10 cellular contexts compared by ENCODE assay signal in the genomic region with DNA sequence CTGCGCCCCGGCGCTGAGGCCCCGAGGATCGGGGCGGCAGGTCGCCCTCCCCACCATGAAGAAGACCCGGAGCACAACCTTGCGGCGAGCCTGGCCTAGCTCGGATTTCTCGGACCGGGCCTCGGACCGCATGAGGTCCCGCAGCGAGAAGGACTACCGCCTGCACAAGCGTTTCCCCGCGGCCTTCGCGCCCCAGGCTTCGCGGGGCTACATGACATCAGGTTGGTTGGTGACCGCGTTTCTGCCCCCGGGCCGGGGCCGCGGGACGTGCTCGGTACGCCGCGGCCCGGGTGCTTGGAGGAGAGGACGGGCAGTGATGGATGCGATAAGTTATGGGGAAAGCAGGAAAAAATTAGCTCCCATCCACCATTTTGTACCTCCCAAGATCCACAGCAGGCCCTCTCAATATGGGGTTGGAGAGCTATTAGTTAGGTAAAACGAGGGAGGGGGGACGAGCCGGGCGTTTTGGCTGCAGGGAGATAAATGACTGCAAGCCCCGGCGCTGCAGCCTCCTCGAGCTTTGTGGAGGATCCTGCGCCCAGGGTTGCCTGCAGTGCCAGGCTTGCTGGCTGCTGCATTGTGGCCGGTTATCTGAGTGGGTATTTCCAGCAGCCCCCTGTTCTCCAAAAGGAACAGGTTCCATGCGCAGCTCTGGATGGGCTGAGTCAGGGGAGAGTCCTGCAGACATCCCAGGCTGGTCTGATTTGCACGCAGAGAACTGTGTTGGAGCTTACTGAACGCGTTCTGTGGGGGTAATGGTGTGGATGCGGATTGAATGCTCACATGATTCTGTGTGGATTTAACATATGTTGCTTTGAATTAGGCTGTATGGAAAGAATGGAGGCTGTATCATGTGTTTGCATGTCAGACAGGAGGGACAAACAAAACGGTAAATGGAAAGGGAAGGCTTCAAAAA. TPM values are rescaled to one million over a fixed set of nuclear protein-coding genes. Genes with fewer than 3 reads are reported as not detected.
DNase-seq lines count a peak whose midpoint lies in the region; ATAC-seq and TF ChIP-seq lines count a peak whose summit lies in the region.
"Had no signal": no experiment of that assay in that cellular context is flagged by ENCODE, and none has a peak within 500 bp of the region (broad histone marks: within the 10 kb centered on the region; RNA-seq: fewer than 3 reads in every experiment).

No MANE protein-coding gene starts in this region.

- intact Hi-C loops in natural killer cell (cut with micrococcal nuclease), result no loop called here

- peaks cover 31% of the 10 kb centered on the region for H3K4me1 Mint-ChIP-seq in GM23338
- no peaks in the 10 kb centered on the region for H3K4me1 Mint-ChIP-seq in natural killer cell
- H3K4me1 Mint-ChIP-seq: central memory CD8-positive, alpha-beta T cell had no signal

- no CpG with 5 or more reads among the region's 54 CpGs for WGBS in iPS DF 6.9 (ENCODE audit: insufficient coverage, insufficient read length)

- H3K27me3 Mint-ChIP-seq in GM23338 (ENCODE audit: insufficient read depth, low read depth, poor library complexity) (peaks cover 31% of the 10 kb centered on the region), natural killer cell (ENCODE audit: low read depth in 2 of 2) (peaks cover 30 to 42% of the 10 kb centered on the region in 2 donors)

- peak overlapping the region; percentile 93 for H3K4me3 ChIP-seq in GM23338
- peak overlapping the region; percentile 50; the same call in 1 of the 2 replicates for H3K4me3 ChIP-seq in iPS DF 6.9 (ENCODE audit: low read length)

- peaks cover 55% of the 10 kb centered on the region for H3K79me2 ChIP-seq in GM23338 (replicated peaks; ENCODE audit: insufficient read depth)

- no peaks in the 10 kb centered on the region; the same call in 1 of the 2 replicates for H3K36me3 ChIP-seq in GM23338 (ENCODE audit: insufficient read depth)
- H3K36me3 ChIP-seq in iPS DF 6.9 (ENCODE audit: control insufficient read depth, insufficient read depth, low read length), result no peaks in the 10 kb centered on the region

- no peak for TF ChIP-seq CTCF in GM23338 (conservative IDR thresholded peaks at IDR 0.05; ENCODE audit: low read depth in 2 of 2)
- no peak for TF ChIP-seq CTCF in natural killer cell (IDR thresholded peaks at IDR 0.05)

- DNase-seq in GM23338 (ENCODE audit: low spot score) (peak; percentile 74), iPS DF 6.9 (ENCODE audit: low read depth, low spot score) (no peak), putamen (ENCODE audit: low spot score) (peak; percentile 53), natural killer cell (no peak)
- DNase-seq in stimulated activated CD4-positive, alpha-beta T cell treated with anti-CD3 and anti-CD28 coated beads, Interleukin-4, amount 100 ng/mL, for 24 hours, result no peak
- no peak for DNase-seq in effector CD8-positive, alpha-beta T cell (lab: John Stamatoyannopoulos, UW)
- DNase-seq: SHP77 treated with DMSO at 0.1 percent for 48 hours had no signal

- H3K27me3 ChIP-seq in GM23338 (ENCODE audit: insufficient read depth) (peaks cover 46% of the 10 kb centered on the region), iPS DF 6.9 (ENCODE audit: control insufficient read depth, insufficient read depth, low read length) (peaks cover 6% of the 10 kb centered on the region; the same call in 1 of the 2 replicates)

- H3K4me3 Mint-ChIP-seq in GM23338 (peak overlapping the region; percentile 89), natural killer cell (no peak overlapping the region)
- H3K4me3 Mint-ChIP-seq: central memory CD8-positive, alpha-beta T cell had no signal

- no peak for TF ChIP-seq POLR2A in GM18505 (IDR thresholded peaks at IDR 0.05; ENCODE audit: borderline replicate concordance, extremely low read depth, insufficient read depth, insufficient read length)

- peaks cover 7% of the 10 kb centered on the region; the same call in 1 of the 2 replicates for H4K20me1 ChIP-seq in GM23338 (replicated peaks; ENCODE audit: insufficient read depth)

- no peaks in the 10 kb centered on the region; the same call in 1 of the 2 replicates for H3F3A ChIP-seq in GM23338 (replicated peaks; ENCODE audit: low read depth)

- H3K9me3 ChIP-seq in iPS DF 6.9 (ENCODE audit: control insufficient read depth, insufficient read depth, low read length), result no peaks in the 10 kb centered on the region

- peaks cover 38% of the 10 kb centered on the region for H3K36me3 Mint-ChIP-seq in GM23338 (ENCODE audit: low read depth)
- peaks cover 7% of the 10 kb centered on the region for H3K36me3 Mint-ChIP-seq in natural killer cell

- peak; percentile 19 for ATAC-seq in GM23338
- ATAC-seq in GM18505 (IDR thresholded peaks at IDR 0.05; ENCODE audit: unreplicated experiment), result no peak
- ATAC-seq in natural killer cell, result no peak

- H3K9me2 ChIP-seq in GM23338 (ENCODE audit: insufficient read depth), result peaks cover 6% of the 10 kb centered on the region; the same call in 1 of the 2 replicates

- peaks cover 37% of the 10 kb centered on the region for H3K4me1 ChIP-seq in GM23338 (ENCODE audit: insufficient read depth)
- peaks cover 2% of the 10 kb centered on the region; the same call in 1 of the 2 replicates for H3K4me1 ChIP-seq in iPS DF 6.9 (ENCODE audit: control insufficient read depth, insufficient read depth, low read length)

- peak overlapping the region; percentile 85 for H2AFZ ChIP-seq in GM23338

- no peak overlapping the region for H3K27ac Mint-ChIP-seq in GM23338
- no peak overlapping the region for H3K27ac Mint-ChIP-seq in natural killer cell

- H3K9me3 Mint-ChIP-seq in GM23338 (peaks cover 32% of the 10 kb centered on the region), natural killer cell (peaks cover 0 to 2% of the 10 kb centered on the region in 2 donors)
- H3K9me3 Mint-ChIP-seq: central memory CD8-positive, alpha-beta T cell had no signal

- peak overlapping the region; percentile 98 for H3K4me2 ChIP-seq in GM23338

- no peak overlapping the region for H3K27ac ChIP-seq in GM23338 (ENCODE audit: low read depth)
- peak overlapping the region; percentile 83 for H3K27ac ChIP-seq in angular gyrus (ENCODE audit: low read depth, low read length)
- no peak overlapping the region for H3K27ac ChIP-seq in iPS DF 6.9 (ENCODE audit: low read length)

TF ChIP-seq in GM23338, 12 proteins besides CTCF, POLR2A, EP300 and RAD21:
- no peak for TF ChIP-seq EZH2phosphoT487 (IDR thresholded peaks at IDR 0.05; ENCODE audit: unreplicated experiment)
- TF ChIP-seq, protein P1, sequence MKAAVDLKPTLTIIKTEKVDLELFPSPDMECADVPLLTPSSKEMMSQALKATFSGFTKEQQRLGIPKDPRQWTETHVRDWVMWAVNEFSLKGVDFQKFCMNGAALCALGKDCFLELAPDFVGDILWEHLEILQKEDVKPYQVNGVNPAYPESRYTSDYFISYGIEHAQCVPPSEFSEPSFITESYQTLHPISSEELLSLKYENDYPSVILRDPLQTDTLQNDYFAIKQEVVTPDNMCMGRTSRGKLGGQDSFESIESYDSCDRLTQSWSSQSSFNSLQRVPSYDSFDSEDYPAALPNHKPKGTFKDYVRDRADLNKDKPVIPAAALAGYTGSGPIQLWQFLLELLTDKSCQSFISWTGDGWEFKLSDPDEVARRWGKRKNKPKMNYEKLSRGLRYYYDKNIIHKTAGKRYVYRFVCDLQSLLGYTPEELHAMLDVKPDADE (IDR thresholded peaks at IDR 0.05), result no peak
- no peak for TF ChIP-seq CREB1 (CRISPR knock-in tag; IDR thresholded peaks at IDR 0.05; ENCODE audit: low read depth)
- no peak for TF ChIP-seq ZNF114 (CRISPR knock-in tag; IDR thresholded peaks at IDR 0.05)
- TF ChIP-seq EZH2 (IDR thresholded peaks at IDR 0.05; ENCODE audit: low read depth, unreplicated experiment), result no peak
- TF ChIP-seq, protein P2, sequence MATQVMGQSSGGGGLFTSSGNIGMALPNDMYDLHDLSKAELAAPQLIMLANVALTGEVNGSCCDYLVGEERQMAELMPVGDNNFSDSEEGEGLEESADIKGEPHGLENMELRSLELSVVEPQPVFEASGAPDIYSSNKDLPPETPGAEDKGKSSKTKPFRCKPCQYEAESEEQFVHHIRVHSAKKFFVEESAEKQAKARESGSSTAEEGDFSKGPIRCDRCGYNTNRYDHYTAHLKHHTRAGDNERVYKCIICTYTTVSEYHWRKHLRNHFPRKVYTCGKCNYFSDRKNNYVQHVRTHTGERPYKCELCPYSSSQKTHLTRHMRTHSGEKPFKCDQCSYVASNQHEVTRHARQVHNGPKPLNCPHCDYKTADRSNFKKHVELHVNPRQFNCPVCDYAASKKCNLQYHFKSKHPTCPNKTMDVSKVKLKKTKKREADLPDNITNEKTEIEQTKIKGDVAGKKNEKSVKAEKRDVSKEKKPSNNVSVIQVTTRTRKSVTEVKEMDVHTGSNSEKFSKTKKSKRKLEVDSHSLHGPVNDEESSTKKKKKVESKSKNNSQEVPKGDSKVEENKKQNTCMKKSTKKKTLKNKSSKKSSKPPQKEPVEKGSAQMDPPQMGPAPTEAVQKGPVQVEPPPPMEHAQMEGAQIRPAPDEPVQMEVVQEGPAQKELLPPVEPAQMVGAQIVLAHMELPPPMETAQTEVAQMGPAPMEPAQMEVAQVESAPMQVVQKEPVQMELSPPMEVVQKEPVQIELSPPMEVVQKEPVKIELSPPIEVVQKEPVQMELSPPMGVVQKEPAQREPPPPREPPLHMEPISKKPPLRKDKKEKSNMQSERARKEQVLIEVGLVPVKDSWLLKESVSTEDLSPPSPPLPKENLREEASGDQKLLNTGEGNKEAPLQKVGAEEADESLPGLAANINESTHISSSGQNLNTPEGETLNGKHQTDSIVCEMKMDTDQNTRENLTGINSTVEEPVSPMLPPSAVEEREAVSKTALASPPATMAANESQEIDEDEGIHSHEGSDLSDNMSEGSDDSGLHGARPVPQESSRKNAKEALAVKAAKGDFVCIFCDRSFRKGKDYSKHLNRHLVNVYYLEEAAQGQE (IDR thresholded peaks at IDR 0.05; ENCODE audit: unreplicated experiment), result no peak
- 0 out of 2 replicates have a peak, but pooled peaks have one; percentile 15 for TF ChIP-seq POLR2AphosphoS5 (IDR thresholded peaks at IDR 0.05; ENCODE audit: low read depth)
- TF ChIP-seq JUNB (IDR thresholded peaks at IDR 0.05; ENCODE audit: unreplicated experiment), result no peak

RNA-seq across cellular contexts. Expression of a gene that starts 1.9 kb away (rescaled TPM):
- 19.8 TPM in 2 replicates for total RNA-seq in GM23338 (2014; rRNA removed; shearing (Covaris generic))
- 19.0 and 20.6 TPM in 2 replicates for polyA plus RNA-seq in GM23338 (2016; fragmentation: Nextera tagmentation; extraction: Ambion mirVana)
- total RNA-seq in natural killer cell, result under 1 TPM in 1 of 3 donors, not detected in 2; 0.23 TPM

Comparison
In these comparisons a context has a peak if more than half of its experiments do, and no peak if none do; other contexts are left out.
1. DNase-seq: peak in GM23338 (single experiment) and putamen (single experiment); none in iPS DF 6.9 (single experiment), stimulated activated CD4-positive, alpha-beta T cell treated with anti-CD3 and anti-CD28 coated beads, Interleukin-4, amount 100 ng/mL, for 24 hours (single experiment), natural killer cell (single experiment) and effector CD8-positive, alpha-beta T cell (single experiment).
2. RNA of a gene that starts 1.9 kb away (total RNA-seq): 19.8 TPM in GM23338; 0.23 TPM in natural killer cell; every median in the first group is over 10 times any median in the second.